ENCODE assay signal across 9 cellular contexts in genomic region chr6:133223458-133224014, GRCh38. TPM values are rescaled to one million over a fixed set of nuclear protein-coding genes. Genes with fewer than 3 reads are reported as not detected.
"Had no signal": no experiment of that assay in that cellular context is flagged by ENCODE, and none has a peak within 500 bp of the region (broad histone marks: within the 10 kb centered on the region; RNA-seq: fewer than 3 reads in every experiment).

No MANE protein-coding gene starts in this region.

- H2AFZ ChIP-seq: GM23248 had no signal

- ATAC-seq: HCT116 had no signal

- H3K4me3 ChIP-seq: GM23248, HAP-1 had no signal

- H3K36me3 Mint-ChIP-seq: IgD-negative memory B cell had no signal

- H3K9me3 ChIP-seq: HAP-1 had no signal

- H3K36me3 ChIP-seq: HAP-1 had no signal

- H3K27ac Mint-ChIP-seq: HFFc6, IgD-negative memory B cell had no signal

- H3K27ac ChIP-seq: GM23248, HL-60 had no signal

- DNase-seq: GM23248, GOT3, H7, HFFc6, KG1 had no signal

- H3K9ac ChIP-seq: GM23248 had no signal

RNA-seq across cellular contexts. Expression of gene EYA4, which starts 17.6 kb away (rescaled TPM):
- total RNA-seq: GM23248, HFFc6 had no signal
- polyA plus RNA-seq: GM23248, IgD-negative memory B cell had no signal
